In genomic region chr20:14712302-14712739, GRCh38 we compare ENCODE assay signal across 10 cellular contexts.
DNase-seq lines count a peak whose midpoint lies in the region; ATAC-seq, FAIRE-seq and TF ChIP-seq lines count a peak whose summit lies in the region.
"Had no signal": no experiment of that assay in that cellular context is flagged by ENCODE, and none has a peak within 500 bp of the region (broad histone marks: within the 10 kb centered on the region; RNA-seq: fewer than 3 reads in every experiment).

No MANE protein-coding gene starts in this region.

- dilution Hi-C loops in keratinocyte (cut with MboI; ENCODE audit: extremely low pct_ligation_motif_present, low sequenced_read_pairs): loop anchor here (25.0 kb wide), 1 partner anchor 375 kb away; the partner anchor contains the start of gene FLRT3

- H2AFZ ChIP-seq in keratinocyte (ENCODE audit: control insufficient read depth, low read length): no peak overlapping the region

- TF ChIP-seq EP300 in upper lobe of left lung (IDR thresholded peaks at IDR 0.05): peak in 1 of 4 donors; percentile 38

- H3K27me3 ChIP-seq in keratinocyte (ENCODE audit: control insufficient read depth, extremely low read depth, insufficient read depth, low read length) (no peaks in the 10 kb centered on the region), upper lobe of left lung (no peaks in the 10 kb centered on the region)

- no peak for TF ChIP-seq POLR2A in upper lobe of left lung (IDR thresholded peaks at IDR 0.05)

- H3K9ac ChIP-seq in keratinocyte (ENCODE audit: control insufficient read depth, extremely low read depth, insufficient read depth, low read length): no peak overlapping the region

- no peak for TF ChIP-seq CTCF in keratinocyte (optimal IDR thresholded peaks at IDR 0.05 in 1 of 3, IDR thresholded peaks at IDR 0.05 in 1 of 3, conservative IDR thresholded peaks at IDR 0.05 in 1 of 3; ENCODE audit: extremely low read depth in 1 of 3, insufficient read depth in 2 of 3, low read length in 3 of 3)
- TF ChIP-seq CTCF in upper lobe of left lung (IDR thresholded peaks at IDR 0.05): no peak

- H3K4me3 ChIP-seq in keratinocyte (ENCODE audit: control insufficient read depth in 2 of 3, extremely low read depth in 1 of 3, insufficient read depth in 2 of 3, low read depth in 1 of 3, low read length in 3 of 3) (no peak overlapping the region), upper lobe of left lung (no peak overlapping the region)

- no peaks in the 10 kb centered on the region for H3K79me2 ChIP-seq in keratinocyte (ENCODE audit: control insufficient read depth, insufficient read depth, low read length)

- FAIRE-seq in keratinocyte (lab: Jason Lieb, UNC): peak; percentile 98

- H3K36me3 ChIP-seq in keratinocyte (ENCODE audit: control insufficient read depth in 2 of 2, extremely low read depth in 1 of 2, insufficient read depth in 2 of 2, low read length in 2 of 2) (no peaks in the 10 kb centered on the region), upper lobe of left lung (no peaks in the 10 kb centered on the region)

- H3K9me3 ChIP-seq in keratinocyte (ENCODE audit: control insufficient read depth, low read depth, low read length) (no peaks in the 10 kb centered on the region), upper lobe of left lung (no peaks in the 10 kb centered on the region)

- H3K9me1 ChIP-seq in keratinocyte (ENCODE audit: control insufficient read depth, extremely low read depth, insufficient read depth, low read length): no peaks in the 10 kb centered on the region

- peak; percentile 39 to 61 for ATAC-seq in upper lobe of left lung (ENCODE audit: low FRiP score in 2 of 2)
- ATAC-seq in HG02885 (IDR thresholded peaks at IDR 0.05; ENCODE audit: poor library complexity, unreplicated experiment): no peak

- WGBS in upper lobe of left lung, 2 donors: 25 to 37% methylated on average over 6 of the region's 6 CpGs

- DNase-seq in HT1080 (ENCODE audit: low read depth) (peak; percentile 8), astrocyte of the hippocampus (ENCODE audit: low read depth, low spot score) (peak; percentile 87), keratinocyte (ENCODE audit: low read depth, low spot score) (peak; percentile 93), upper lobe of left lung (no peak), cortex of kidney (lab: John Stamatoyannopoulos, UW) (no peak), NCI-H2227 treated with DMSO at 0.1 percent for 48 hours (lab: John Stamatoyannopoulos, UW) (no peak)
- DNase-seq: activated CD4-positive, alpha-beta T cell treated with anti-CD3 and anti-CD28 coated beads, Interleukin-2, amount 50 U/mL, for 48 hours; amygdala; head of caudate nucleus had no signal

- H3K4me1 ChIP-seq in keratinocyte (ENCODE audit: control insufficient read depth, extremely low read depth, insufficient read depth, low read length) (peaks cover 33% of the 10 kb centered on the region), upper lobe of left lung (peaks cover 0 to 14% (median 8%) of the 10 kb centered on the region in 4 donors)

- no peaks in the 10 kb centered on the region for H4K20me1 ChIP-seq in keratinocyte (ENCODE audit: control insufficient read depth, extremely low read depth, insufficient read depth, low read length)

- H3K4me2 ChIP-seq in keratinocyte (ENCODE audit: control insufficient read depth, extremely low read depth, insufficient read depth, low read depth, low read length): peak overlapping the region; percentile 49

- H3K27ac ChIP-seq in keratinocyte (ENCODE audit: control insufficient read depth, insufficient read depth, low read length) (peak overlapping the region; percentile 82), upper lobe of left lung (peak overlapping the region in 1 of 4 donors; percentile 32)

Comparison
In these comparisons a context has a peak if more than half of its experiments do, and no peak if none do; other contexts are left out.
1. DNase-seq: peak in HT1080 (single experiment), astrocyte of the hippocampus (single experiment) and keratinocyte (single experiment); none in upper lobe of left lung (0 of 2), cortex of kidney (single experiment) and NCI-H2227 treated with DMSO at 0.1 percent for 48 hours (single experiment).